Comparison of ENCODE assay signal across 9 cellular contexts in genomic region chr2:219073413-219074129, GRCh38. TPM values are rescaled to one million over a fixed set of nuclear protein-coding genes. Genes with fewer than 3 reads are reported as not detected.
DNase-seq lines count a peak whose midpoint lies in the region; ATAC-seq, FAIRE-seq and TF ChIP-seq lines count a peak whose summit lies in the region.
"Had no signal": no experiment of that assay in that cellular context is flagged by ENCODE, and none has a peak within 500 bp of the region (broad histone marks: within the 10 kb centered on the region; RNA-seq: fewer than 3 reads in every experiment).

No MANE protein-coding gene starts in this region.

- peaks cover 4% of the 10 kb centered on the region for H3K36me3 ChIP-seq in H7 (replicated peaks; ENCODE audit: control insufficient read depth, insufficient read depth, low read length)
- H3K36me3 ChIP-seq in bronchial epithelial cell (ENCODE audit: control insufficient read depth, insufficient read depth, low read length): no peaks in the 10 kb centered on the region
- peaks cover 7 to 15% of the 10 kb centered on the region in 2 donors for H3K36me3 ChIP-seq in lung (ENCODE audit: control insufficient read depth in 2 of 2, insufficient read depth in 2 of 2, low read length in 2 of 2)
- peaks cover 26% of the 10 kb centered on the region for H3K36me3 ChIP-seq in CD4-positive, alpha-beta memory T cell (ENCODE audit: insufficient read depth, low read length)
- H3K36me3 ChIP-seq in CD8-positive, alpha-beta memory T cell (ENCODE audit: insufficient read depth, low read length): peaks cover 13% of the 10 kb centered on the region

- H3K4me1 ChIP-seq in lung (ENCODE audit: control insufficient read depth in 2 of 2, insufficient read depth in 2 of 2, low read length in 2 of 2): no peaks in the 10 kb centered on the region
- no peaks in the 10 kb centered on the region for H3K4me1 ChIP-seq in CD4-positive, alpha-beta memory T cell (ENCODE audit: insufficient read depth, low read length)
- H3K4me1 ChIP-seq in CD8-positive, alpha-beta memory T cell (ENCODE audit: insufficient read depth, low read length): no peaks in the 10 kb centered on the region

- H3K27me3 ChIP-seq in H7 (ENCODE audit: control insufficient read depth, insufficient read depth, low read length) (no peaks in the 10 kb centered on the region), bronchial epithelial cell (ENCODE audit: control insufficient read depth, insufficient read depth, low read length) (no peaks in the 10 kb centered on the region), lung (ENCODE audit: control insufficient read depth, insufficient read depth) (no peaks in the 10 kb centered on the region)
- no peaks in the 10 kb centered on the region for H3K27me3 ChIP-seq in CD4-positive, alpha-beta memory T cell (ENCODE audit: insufficient read depth, low read length)
- no peaks in the 10 kb centered on the region for H3K27me3 ChIP-seq in CD8-positive, alpha-beta memory T cell (ENCODE audit: insufficient read depth, low read length, poor library complexity, severe bottlenecking)

- intact Hi-C loops in Calu3 (cut with micrococcal nuclease; ENCODE audit: unreplicated experiment): loop anchor here (5.0 kb wide), 1 partner anchor 49 kb away; no protein-coding TSS in a partner anchor
- intact Hi-C loops in CD4-positive, alpha-beta memory T cell (cut with micrococcal nuclease): no loop called here

- H3K36me3 Mint-ChIP-seq in Calu3 (ENCODE audit: insufficient read depth, unreplicated experiment): no peaks in the 10 kb centered on the region
- peaks cover 24 to 30% of the 10 kb centered on the region in 2 donors for H3K36me3 Mint-ChIP-seq in CD4-positive, alpha-beta memory T cell
- peaks cover 0 to 48% (median 14%) of the 10 kb centered on the region in 3 donors for H3K36me3 Mint-ChIP-seq in CD8-positive, alpha-beta memory T cell

- 55% methylated on average over 14 of the region's 14 CpGs for WGBS in lung, 2 donors

- no peak for FAIRE-seq in bronchial epithelial cell (lab: Jason Lieb, UNC)

- H3K27ac ChIP-seq in lung (ENCODE audit: low read depth in 1 of 2, low read length in 1 of 2): no peak overlapping the region
- H3K27ac ChIP-seq in CD4-positive, alpha-beta memory T cell (ENCODE audit: low read depth, low read length): no peak overlapping the region
- H3K27ac ChIP-seq in CD8-positive, alpha-beta memory T cell (ENCODE audit: low read depth, low read length): no peak overlapping the region

- H3K9me3 ChIP-seq in lung (ENCODE audit: control insufficient read depth in 2 of 2, insufficient read depth in 1 of 2, low read length in 1 of 2): no peaks in the 10 kb centered on the region
- no peaks in the 10 kb centered on the region for H3K9me3 ChIP-seq in CD4-positive, alpha-beta memory T cell (ENCODE audit: control insufficient read depth in 1 of 2, low read length in 2 of 2)
- H3K9me3 ChIP-seq in CD8-positive, alpha-beta memory T cell (ENCODE audit: low read length): no peaks in the 10 kb centered on the region

- H3K4me3 Mint-ChIP-seq in Calu3 (ENCODE audit: low read depth, unreplicated experiment): no peak overlapping the region
- no peak overlapping the region for H3K4me3 Mint-ChIP-seq in CD4-positive, alpha-beta memory T cell
- no peak overlapping the region for H3K4me3 Mint-ChIP-seq in CD8-positive, alpha-beta memory T cell

- H3K4me3 ChIP-seq in H7 (ENCODE audit: insufficient read depth, low read depth, low read length): no peak overlapping the region
- H3K4me3 ChIP-seq in bronchial epithelial cell (ENCODE audit: low read depth, low read length): no peak overlapping the region
- H3K4me3 ChIP-seq in lung: no peak overlapping the region
- no peak overlapping the region for H3K4me3 ChIP-seq in CD4-positive, alpha-beta memory T cell (ENCODE audit: low read length in 2 of 2)
- no peak overlapping the region for H3K4me3 ChIP-seq in CD8-positive, alpha-beta memory T cell (ENCODE audit: low read length)

- peak; percentile 77 for TF ChIP-seq CTCF in Calu3 (IDR thresholded peaks at IDR 0.05; ENCODE audit: unreplicated experiment)
- TF ChIP-seq CTCF in bronchial epithelial cell (IDR thresholded peaks at IDR 0.05; ENCODE audit: insufficient read depth, low read length, severe bottlenecking): peak; percentile 80
- peak; percentile 62 for TF ChIP-seq CTCF in lung (IDR thresholded peaks at IDR 0.05; ENCODE audit: control extremely low read depth, extremely low read depth)

- DNase-seq in Calu3 (peak; percentile 58), H7 (peak; percentile 86), NCI-H69 (lab: John Stamatoyannopoulos, UW) (peak; percentile 72), bronchial epithelial cell (ENCODE audit: low read depth) (peak; percentile 52), lung (ENCODE audit: low spot score) (peak; percentile 49)
- no peak for DNase-seq in CD4-positive, alpha-beta memory T cell
- no peak for DNase-seq in CD8-positive, alpha-beta memory T cell
- no peak for DNase-seq in activated CD8-positive, alpha-beta memory T cell treated with anti-CD3 and anti-CD28 coated beads, Interleukin-2, amount 50 U/mL, for 4 hours
- DNase-seq: right cardiac atrium had no signal

- H3K9me3 Mint-ChIP-seq in Calu3 (ENCODE audit: low read depth, unreplicated experiment): no peaks in the 10 kb centered on the region
- no peaks in the 10 kb centered on the region for H3K9me3 Mint-ChIP-seq in CD4-positive, alpha-beta memory T cell
- no peaks in the 10 kb centered on the region for H3K9me3 Mint-ChIP-seq in CD8-positive, alpha-beta memory T cell

- no peaks in the 10 kb centered on the region for H3K27me3 Mint-ChIP-seq in Calu3 (ENCODE audit: unreplicated experiment)
- H3K27me3 Mint-ChIP-seq in CD4-positive, alpha-beta memory T cell: no peaks in the 10 kb centered on the region
- H3K27me3 Mint-ChIP-seq in CD8-positive, alpha-beta memory T cell: no peaks in the 10 kb centered on the region

- peaks cover 24% of the 10 kb centered on the region for H3K4me1 Mint-ChIP-seq in Calu3 (ENCODE audit: low read depth, unreplicated experiment)
- H3K4me1 Mint-ChIP-seq in CD4-positive, alpha-beta memory T cell: no peaks in the 10 kb centered on the region
- no peaks in the 10 kb centered on the region for H3K4me1 Mint-ChIP-seq in CD8-positive, alpha-beta memory T cell

- no TSS peak for BruUV-seq in Calu3 (replicated peaks; lab: Mats Ljungman, UMichigan)

- no peak for ATAC-seq in lung (ENCODE audit: insufficient read depth, low FRiP score)

- no peak overlapping the region for H3K27ac Mint-ChIP-seq in Calu3 (ENCODE audit: unreplicated experiment)
- no peak overlapping the region for H3K27ac Mint-ChIP-seq in CD4-positive, alpha-beta memory T cell
- no peak overlapping the region for H3K27ac Mint-ChIP-seq in CD8-positive, alpha-beta memory T cell

- CTCF ChIA-PET in Calu3 (lab: Charles Lee): interaction anchor here (0.8 to 3.3 kb wide), 8 partner anchors 12 to 81 kb away, joined by 3 to 17 read pairs (median 7); partner anchors contain the start of gene IHH
- CTCF ChIA-PET in CD4-positive, alpha-beta memory T cell (lab: Charles Lee; ENCODE audit: partially characterized antibody): interaction anchor here (0.8 to 11.5 kb wide), 10 partner anchors 12 to 221 kb away, joined by 3 to 76 read pairs (median 4); partner anchors contain the start of gene IHH
- CTCF ChIA-PET in CD8-positive, alpha-beta memory T cell (lab: Charles Lee): interaction anchor here (0.6 to 9.2 kb wide), 5 partner anchors 10 to 44 kb away, joined by 3 to 59 read pairs (median 3); partner anchors contain the start of gene IHH

- POLR2A ChIA-PET in CD4-positive, alpha-beta memory T cell (lab: Charles Lee; ENCODE audit: partially characterized antibody): no interaction called here
- POLR2A ChIA-PET in CD8-positive, alpha-beta memory T cell (lab: Charles Lee): interaction anchor here (0.7 kb wide), 1 partner anchor 22 kb away, joined by 3 read pairs; no protein-coding TSS in a partner anchor

RNA-seq across cellular contexts. Expression of gene IHH, which starts 12.8 kb away (rescaled TPM):
- total RNA-seq in Calu3 (2022): 9.0 and 15.8 TPM in 2 replicates
- 1.1 TPM in 2 replicates for total RNA-seq in H7 (2014; rRNA removed; shearing (Covaris generic))
- not detected in 2 replicates for total RNA-seq in bronchial epithelial cell
- 1 to 10 TPM; 2.2 to 4.4 TPM for total RNA-seq in lung
- polyA plus RNA-seq in lung: 1 to 10 TPM in 1 of 2 donors, under 1 TPM in 1; 0.55 to 1.8 TPM
- total RNA-seq in CD4-positive, alpha-beta memory T cell: under 1 TPM in 1 of 2 experiments, not detected in 1; 0.17 TPM
- not detected for polyA plus RNA-seq in CD4-positive, alpha-beta memory T cell
- not detected for total RNA-seq in CD8-positive, alpha-beta memory T cell
- polyA plus RNA-seq in CD8-positive, alpha-beta memory T cell: not detected
- total RNA-seq: right cardiac atrium had no signal

RNA-seq across cellular contexts. Expression of gene CFAP65, which starts 32.3 kb away (rescaled TPM):
- 0.68 and 1.3 TPM in 2 replicates for total RNA-seq in Calu3 (2022)
- 0.11 TPM in 1 of 2 replicates, not detected in the other for total RNA-seq in H7 (2014; rRNA removed; shearing (Covaris generic))
- total RNA-seq in bronchial epithelial cell: not detected in 2 replicates
- 10 to 100 TPM; 10.3 to 16.5 TPM for total RNA-seq in lung
- polyA plus RNA-seq in lung: 1 to 10 TPM; 3.9 to 5.8 TPM
- total RNA-seq in CD4-positive, alpha-beta memory T cell: not detected
- polyA plus RNA-seq in CD4-positive, alpha-beta memory T cell: not detected
- total RNA-seq in CD8-positive, alpha-beta memory T cell: not detected
- polyA plus RNA-seq in CD8-positive, alpha-beta memory T cell: not detected
- total RNA-seq: right cardiac atrium had no signal
- polyA plus RNA-seq: right cardiac atrium had no signal

Comparison
In these comparisons a context has a peak if more than half of its experiments do, and no peak if none do; other contexts are left out.
1. DNase-seq: peak in Calu3 (single experiment), H7 (single experiment), NCI-H69 (single experiment), bronchial epithelial cell (single experiment) and lung (single experiment); none in CD4-positive, alpha-beta memory T cell (0 of 5), CD8-positive, alpha-beta memory T cell (0 of 5) and activated CD8-positive, alpha-beta memory T cell treated with anti-CD3 and anti-CD28 coated beads, Interleukin-2, amount 50 U/mL, for 4 hours (single experiment).
2. Peak in every context shown above with its lines, with median percentiles within 50 percentile points of each other: CTCF ChIP-seq.